1 cellular context compared by ENCODE assay signal in the genomic region with DNA sequence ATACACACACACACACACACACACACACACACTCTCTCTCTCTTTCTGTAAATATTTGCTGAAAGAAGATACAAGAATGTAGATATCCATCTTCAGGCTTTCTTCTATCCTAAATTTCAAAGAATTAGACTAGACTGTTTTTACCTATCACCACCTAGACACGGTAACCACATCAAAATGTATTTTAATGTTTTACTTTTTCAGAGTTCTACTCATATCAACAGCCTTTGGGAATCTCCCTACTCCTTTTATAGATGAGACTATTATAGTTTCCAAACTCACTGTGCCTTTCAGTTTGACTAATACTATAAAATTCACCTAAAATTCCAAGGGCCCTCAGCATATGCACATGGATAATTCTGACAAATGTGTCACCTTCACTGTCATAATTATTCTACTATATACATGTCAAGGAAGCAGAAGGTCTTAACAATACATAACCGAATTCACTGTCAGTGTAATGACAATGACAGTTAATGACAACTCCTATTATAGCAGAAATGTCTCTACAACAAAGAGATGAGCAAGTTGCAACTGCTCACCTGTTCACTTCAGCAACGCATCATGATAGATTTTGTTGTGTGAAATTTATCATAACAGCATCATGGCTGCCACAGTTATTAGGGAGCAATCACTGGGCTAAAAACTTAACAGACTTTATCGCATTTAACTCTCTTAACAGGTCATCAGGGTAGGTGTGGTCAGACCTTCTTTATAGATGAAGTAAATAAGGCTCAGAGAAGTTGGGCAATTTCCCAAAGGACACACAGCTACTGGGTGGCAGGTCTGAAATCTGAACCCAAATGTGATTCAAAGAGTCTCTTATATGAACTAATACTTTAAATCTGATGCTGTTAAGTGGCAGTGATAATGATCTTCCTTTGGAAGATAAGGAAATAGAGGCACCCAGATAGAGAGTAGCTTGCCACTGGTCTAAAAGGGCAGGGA.
TF ChIP-seq lines count a peak whose summit lies in the region.

No MANE protein-coding gene starts in this region.

TF ChIP-seq in GM12878, 131 proteins besides CTCF, POLR2A, EP300 and RAD21 (continued from another document):
- peak; percentile 93 for TF ChIP-seq CREM (IDR thresholded peaks at IDR 0.05; ENCODE audit: low read depth)
- peak; percentile 100 for TF ChIP-seq NFIC (IDR thresholded peaks at IDR 0.05; ENCODE audit: low read depth, low read length)
- TF ChIP-seq BMI1 (IDR thresholded peaks at IDR 0.05; ENCODE audit: borderline replicate concordance), result peak; percentile 76; the same call in 1 of the 2 replicates
- peak; percentile 95 for TF ChIP-seq SKIL (IDR thresholded peaks at IDR 0.05; ENCODE audit: low read depth, poor library complexity, severe bottlenecking)
- peak; percentile 82 for TF ChIP-seq ZNF687 (IDR thresholded peaks at IDR 0.05)
- TF ChIP-seq NR2C1 (IDR thresholded peaks at IDR 0.05), result 0 out of 2 replicates have a peak, but pooled peaks have one; percentile 6
- peak; percentile 59; the same call in 1 of the 2 replicates for TF ChIP-seq YY1 (IDR thresholded peaks at IDR 0.05; ENCODE audit: low read depth, low read length)
- TF ChIP-seq ZNF217 (IDR thresholded peaks at IDR 0.05), result peak; percentile 77; the same call in 1 of the 2 replicates
- TF ChIP-seq NR2F1 (conservative IDR thresholded peaks at IDR 0.05), result peak; percentile 58; the same call in 1 of the 2 replicates
- TF ChIP-seq, protein P1, sequence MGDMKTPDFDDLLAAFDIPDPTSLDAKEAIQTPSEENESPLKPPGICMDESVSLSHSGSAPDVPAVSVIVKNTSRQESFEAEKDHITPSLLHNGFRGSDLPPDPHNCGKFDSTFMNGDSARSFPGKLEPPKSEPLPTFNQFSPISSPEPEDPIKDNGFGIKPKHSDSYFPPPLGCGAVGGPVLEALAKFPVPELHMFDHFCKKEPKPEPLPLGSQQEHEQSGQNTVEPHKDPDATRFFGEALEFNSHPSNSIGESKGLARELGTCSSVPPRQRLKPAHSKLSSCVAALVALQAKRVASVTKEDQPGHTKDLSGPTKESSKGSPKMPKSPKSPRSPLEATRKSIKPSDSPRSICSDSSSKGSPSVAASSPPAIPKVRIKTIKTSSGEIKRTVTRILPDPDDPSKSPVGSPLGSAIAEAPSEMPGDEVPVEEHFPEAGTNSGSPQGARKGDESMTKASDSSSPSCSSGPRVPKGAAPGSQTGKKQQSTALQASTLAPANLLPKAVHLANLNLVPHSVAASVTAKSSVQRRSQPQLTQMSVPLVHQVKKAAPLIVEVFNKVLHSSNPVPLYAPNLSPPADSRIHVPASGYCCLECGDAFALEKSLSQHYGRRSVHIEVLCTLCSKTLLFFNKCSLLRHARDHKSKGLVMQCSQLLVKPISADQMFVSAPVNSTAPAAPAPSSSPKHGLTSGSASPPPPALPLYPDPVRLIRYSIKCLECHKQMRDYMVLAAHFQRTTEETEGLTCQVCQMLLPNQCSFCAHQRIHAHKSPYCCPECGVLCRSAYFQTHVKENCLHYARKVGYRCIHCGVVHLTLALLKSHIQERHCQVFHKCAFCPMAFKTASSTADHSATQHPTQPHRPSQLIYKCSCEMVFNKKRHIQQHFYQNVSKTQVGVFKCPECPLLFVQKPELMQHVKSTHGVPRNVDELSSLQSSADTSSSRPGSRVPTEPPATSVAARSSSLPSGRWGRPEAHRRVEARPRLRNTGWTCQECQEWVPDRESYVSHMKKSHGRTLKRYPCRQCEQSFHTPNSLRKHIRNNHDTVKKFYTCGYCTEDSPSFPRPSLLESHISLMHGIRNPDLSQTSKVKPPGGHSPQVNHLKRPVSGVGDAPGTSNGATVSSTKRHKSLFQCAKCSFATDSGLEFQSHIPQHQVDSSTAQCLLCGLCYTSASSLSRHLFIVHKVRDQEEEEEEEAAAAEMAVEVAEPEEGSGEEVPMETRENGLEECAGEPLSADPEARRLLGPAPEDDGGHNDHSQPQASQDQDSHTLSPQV (IDR thresholded peaks at IDR 0.05), result peak; percentile 89
- TF ChIP-seq ATF7 (IDR thresholded peaks at IDR 0.05; ENCODE audit: low read depth), result peak; percentile 72; the same call in 1 of the 2 replicates
- TF ChIP-seq CHD2 (IDR thresholded peaks at IDR 0.05; ENCODE audit: borderline replicate concordance, low read depth, low read length), result peak; percentile 63; the same call in 1 of the 2 replicates
- TF ChIP-seq TCF7 (IDR thresholded peaks at IDR 0.05; ENCODE audit: borderline replicate concordance), result peak; percentile 93
- no peak for TF ChIP-seq CUX1 (IDR thresholded peaks at IDR 0.05; ENCODE audit: insufficient replicate concordance, low read depth, low read length)
- peak; percentile 92 to 94 for TF ChIP-seq IKZF2 (IDR thresholded peaks at IDR 0.05)
- TF ChIP-seq, protein P2, sequence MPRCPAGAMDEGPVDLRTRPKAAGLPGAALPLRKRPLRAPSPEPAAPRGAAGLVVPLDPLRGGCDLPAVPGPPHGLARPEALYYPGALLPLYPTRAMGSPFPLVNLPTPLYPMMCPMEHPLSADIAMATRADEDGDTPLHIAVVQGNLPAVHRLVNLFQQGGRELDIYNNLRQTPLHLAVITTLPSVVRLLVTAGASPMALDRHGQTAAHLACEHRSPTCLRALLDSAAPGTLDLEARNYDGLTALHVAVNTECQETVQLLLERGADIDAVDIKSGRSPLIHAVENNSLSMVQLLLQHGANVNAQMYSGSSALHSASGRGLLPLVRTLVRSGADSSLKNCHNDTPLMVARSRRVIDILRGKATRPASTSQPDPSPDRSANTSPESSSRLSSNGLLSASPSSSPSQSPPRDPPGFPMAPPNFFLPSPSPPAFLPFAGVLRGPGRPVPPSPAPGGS (IDR thresholded peaks at IDR 0.05; ENCODE audit: borderline replicate concordance, insufficient read depth, low read depth, low read length, poor library complexity, severe bottlenecking), result peak; percentile 93
